20 cellular contexts compared by ENCODE assay signal in the genomic region with DNA sequence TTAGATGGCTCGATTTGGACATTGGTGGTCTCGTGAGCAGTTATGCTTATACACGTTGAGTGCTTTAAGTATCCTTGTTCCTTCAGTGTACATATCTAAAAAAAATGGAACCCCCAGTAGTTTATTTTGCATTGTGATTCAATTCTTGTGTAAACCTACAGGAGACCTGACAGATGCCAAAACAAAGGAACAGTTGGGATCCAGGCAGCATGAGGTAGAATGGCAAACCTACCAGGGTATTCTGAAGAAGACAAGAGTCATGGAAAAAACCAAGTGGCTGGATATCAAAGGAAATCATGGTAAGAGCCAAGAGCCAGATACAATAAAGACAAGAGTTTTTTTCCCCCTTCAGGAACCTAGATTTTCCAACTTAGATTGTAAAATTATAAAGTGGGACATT. TPM values are rescaled to one million over a fixed set of nuclear protein-coding genes. Genes with fewer than 3 reads are reported as not detected.
DNase-seq lines count a peak whose midpoint lies in the region; ATAC-seq and TF ChIP-seq lines count a peak whose summit lies in the region.
"Had no signal": no experiment of that assay in that cellular context is flagged by ENCODE, and none has a peak within 500 bp of the region (broad histone marks: within the 10 kb centered on the region; RNA-seq: fewer than 3 reads in every experiment).

No MANE protein-coding gene starts in this region.

- H3K9me3 ChIP-seq in CD4-positive, CD25-positive, alpha-beta regulatory T cell (ENCODE audit: control insufficient read depth in 2 of 2, low read length in 2 of 2): no peaks in the 10 kb centered on the region
- H3K9me3 ChIP-seq in uterus: no peaks in the 10 kb centered on the region

- H3K4me3 Mint-ChIP-seq in CD4-positive, CD25-positive, alpha-beta regulatory T cell: peak overlapping the region; percentile 94 to 97 (median 96)
- no peak overlapping the region; the same call in 2 of the 3 replicates for H3K4me3 Mint-ChIP-seq in GM23338
- H3K4me3 Mint-ChIP-seq in effector memory CD8-positive, alpha-beta T cell: peak overlapping the region in 1 of 2 donors; percentile 92
- no peak overlapping the region for H3K4me3 Mint-ChIP-seq in activated T-helper 2 cell treated with anti-CD3 and anti-CD28 coated beads, Interferon-gamma antibody, Interleukin-2, Interleukin-4, amounts not matched to agents 10 μg/mL and 5 μg/mL and 100 μg/mL, durations not matched to agents 14 hours and 24 hours and 36 hours (ENCODE audit: low read depth)

- H3K4me1 Mint-ChIP-seq in CD4-positive, CD25-positive, alpha-beta regulatory T cell: peaks cover 19 to 42% (median 21%) of the 10 kb centered on the region in 4 donors
- peaks cover 15% of the 10 kb centered on the region; the same call in 2 of the 3 replicates for H3K4me1 Mint-ChIP-seq in GM23338
- H3K4me1 Mint-ChIP-seq in effector memory CD8-positive, alpha-beta T cell (ENCODE audit: low read depth in 2 of 2): peaks cover 17 to 28% of the 10 kb centered on the region in 2 donors
- H3K4me1 Mint-ChIP-seq in activated T-helper 2 cell treated with anti-CD3 and anti-CD28 coated beads, Interferon-gamma antibody, Interleukin-2, Interleukin-4, amounts not matched to agents 10 μg/mL and 5 μg/mL and 100 μg/mL, durations not matched to agents 14 hours and 24 hours and 36 hours (ENCODE audit: low read depth): peaks cover 27% of the 10 kb centered on the region

- H3K4me1 ChIP-seq in CD4-positive, CD25-positive, alpha-beta regulatory T cell (ENCODE audit: control insufficient read depth, insufficient read depth, low read length, poor library complexity, severe bottlenecking): peaks cover 19% of the 10 kb centered on the region
- peaks cover 12% of the 10 kb centered on the region; the same call in 1 of the 2 replicates for H3K4me1 ChIP-seq in GM23338 (ENCODE audit: insufficient read depth)
- no peaks in the 10 kb centered on the region for H3K4me1 ChIP-seq in uterus
- H3K4me1 ChIP-seq: parathyroid adenoma had no signal

- H3K27me3 ChIP-seq in CD4-positive, CD25-positive, alpha-beta regulatory T cell (ENCODE audit: control insufficient read depth, insufficient read depth, low read length): no peaks in the 10 kb centered on the region
- H3K27me3 ChIP-seq in GM23338 (ENCODE audit: insufficient read depth) (peaks cover 33% of the 10 kb centered on the region), uterus (no peaks in the 10 kb centered on the region)

- H3K36me3 Mint-ChIP-seq in CD4-positive, CD25-positive, alpha-beta regulatory T cell: peaks cover 33% of the 10 kb centered on the region
- H3K36me3 Mint-ChIP-seq in GM23338 (ENCODE audit: low read depth): peaks cover 4% of the 10 kb centered on the region; the same call in 1 of the 3 replicates
- H3K36me3 Mint-ChIP-seq in effector memory CD8-positive, alpha-beta T cell (ENCODE audit: insufficient read depth): peaks cover 43% of the 10 kb centered on the region
- H3K36me3 Mint-ChIP-seq in activated T-helper 2 cell treated with anti-CD3 and anti-CD28 coated beads, Interferon-gamma antibody, Interleukin-2, Interleukin-4, amounts not matched to agents 10 μg/mL and 5 μg/mL and 100 μg/mL, durations not matched to agents 14 hours and 24 hours and 36 hours (ENCODE audit: low read depth): peaks cover 52% of the 10 kb centered on the region

- H3K9me3 Mint-ChIP-seq in CD4-positive, CD25-positive, alpha-beta regulatory T cell: peaks cover 0 to 4% (median 0%) of the 10 kb centered on the region in 7 donors
- no peaks in the 10 kb centered on the region for H3K9me3 Mint-ChIP-seq in GM23338
- no peaks in the 10 kb centered on the region for H3K9me3 Mint-ChIP-seq in effector memory CD8-positive, alpha-beta T cell
- H3K9me3 Mint-ChIP-seq in activated T-helper 2 cell treated with anti-CD3 and anti-CD28 coated beads, Interferon-gamma antibody, Interleukin-2, Interleukin-4, amounts not matched to agents 10 μg/mL and 5 μg/mL and 100 μg/mL, durations not matched to agents 14 hours and 24 hours and 36 hours: no peaks in the 10 kb centered on the region
- H3K9me3 Mint-ChIP-seq: naive thymus-derived CD4-positive, alpha-beta T cell had no signal

- no peaks in the 10 kb centered on the region for H3K9me2 ChIP-seq in GM23338 (ENCODE audit: insufficient read depth)

- ATAC-seq in CD4-positive, CD25-positive, alpha-beta regulatory T cell (ENCODE audit: low read depth in 2 of 2): no peak
- ATAC-seq in GM23338: no peak
- no peak for ATAC-seq in effector memory CD8-positive, alpha-beta T cell (replicated peaks)
- ATAC-seq in GM18511 (IDR thresholded peaks at IDR 0.05; ENCODE audit: unreplicated experiment): no peak
- ATAC-seq: naive thymus-derived CD4-positive, alpha-beta T cell; SK-N-SH treated with all-trans-retinoic acid at 6 μM for 48 hours had no signal

- peaks cover 6% of the 10 kb centered on the region; the same call in 1 of the 2 replicates for H3F3A ChIP-seq in GM23338 (replicated peaks; ENCODE audit: low read depth)

- peak overlapping the region; percentile 78 for H3K27ac ChIP-seq in CD4-positive, CD25-positive, alpha-beta regulatory T cell (ENCODE audit: insufficient read depth, low read length, poor library complexity, severe bottlenecking)
- H3K27ac ChIP-seq in GM23338 (ENCODE audit: low read depth): no peak overlapping the region
- no peak overlapping the region for H3K27ac ChIP-seq in uterus
- H3K27ac ChIP-seq: GM23248, parathyroid adenoma had no signal

- H3K79me2 ChIP-seq in GM23338 (replicated peaks; ENCODE audit: insufficient read depth): no peaks in the 10 kb centered on the region
- H3K79me2 ChIP-seq: parathyroid adenoma had no signal

- peak overlapping the region in 1 of 3 donors; percentile 95 for H3K27ac Mint-ChIP-seq in CD4-positive, CD25-positive, alpha-beta regulatory T cell
- H3K27ac Mint-ChIP-seq in GM23338: no peak overlapping the region
- peak overlapping the region; percentile 97 to 99 for H3K27ac Mint-ChIP-seq in effector memory CD8-positive, alpha-beta T cell
- H3K27ac Mint-ChIP-seq in activated T-helper 2 cell treated with anti-CD3 and anti-CD28 coated beads, Interferon-gamma antibody, Interleukin-2, Interleukin-4, amounts not matched to agents 10 μg/mL and 5 μg/mL and 100 μg/mL, durations not matched to agents 14 hours and 24 hours and 36 hours: no peak overlapping the region

- H3K4me3 ChIP-seq in CD4-positive, CD25-positive, alpha-beta regulatory T cell (ENCODE audit: low read depth, low read length): peak overlapping the region; percentile 92
- H3K4me3 ChIP-seq in GM23338 (no peak overlapping the region), uterus (no peak overlapping the region)
- H3K4me3 ChIP-seq: GM23248 had no signal

- TF ChIP-seq POLR2A in uterus (IDR thresholded peaks at IDR 0.05): no peak

- H3K4me2 ChIP-seq in GM23338: no peak overlapping the region

- no peaks in the 10 kb centered on the region; the same call in 1 of the 2 replicates for H4K20me1 ChIP-seq in GM23338 (replicated peaks; ENCODE audit: insufficient read depth)

- DNase-seq in CD4-positive, CD25-positive, alpha-beta regulatory T cell: no peak
- DNase-seq in GM23338 (ENCODE audit: low spot score) (peak; percentile 13), NCI-H774 (lab: John Stamatoyannopoulos, UW) (peak; percentile 19), HuH-7.5 (ENCODE audit: low spot score) (no peak), uterus (no peak)
- DNase-seq in effector memory CD8-positive, alpha-beta T cell: no peak
- DNase-seq in activated T-helper 2 cell treated with anti-CD3 and anti-CD28 coated beads, Interferon-gamma antibody, Interleukin-2, Interleukin-4, amounts not matched to agents 10 μg/mL and 5 μg/mL and 100 μg/mL, durations not matched to agents 14 hours and 24 hours and 36 hours (ENCODE audit: low spot score): no peak
- DNase-seq: activated naive CD4-positive, alpha-beta T cell treated with Interleukin-2 at 50 U/mL for 16 hours; Calu3; GM23248; hippocampal formation; kidney glomerular epithelial cell; naive thymus-derived CD4-positive, alpha-beta T cell; NCI-H2029; NCI-H82; RPMI8226; stimulated activated CD4-positive, alpha-beta T cell treated with anti-CD3 and anti-CD28 coated beads, Interleukin-2, amount 100 ng/mL, for 48 hours had no signal

- no peaks in the 10 kb centered on the region for H3K27me3 Mint-ChIP-seq in CD4-positive, CD25-positive, alpha-beta regulatory T cell
- H3K27me3 Mint-ChIP-seq in GM23338 (ENCODE audit: insufficient read depth, low read depth, poor library complexity): peaks cover 27% of the 10 kb centered on the region
- no peaks in the 10 kb centered on the region for H3K27me3 Mint-ChIP-seq in effector memory CD8-positive, alpha-beta T cell
- peaks cover 5% of the 10 kb centered on the region for H3K27me3 Mint-ChIP-seq in activated T-helper 2 cell treated with anti-CD3 and anti-CD28 coated beads, Interferon-gamma antibody, Interleukin-2, Interleukin-4, amounts not matched to agents 10 μg/mL and 5 μg/mL and 100 μg/mL, durations not matched to agents 14 hours and 24 hours and 36 hours (ENCODE audit: low read depth)

- intact Hi-C loops in activated T-helper 2 cell treated with anti-CD3 and anti-CD28 coated beads, Interferon-gamma antibody, Interleukin-2, Interleukin-4, amounts not matched to agents 10 μg/mL and 5 μg/mL and 100 μg/mL, durations not matched to agents 14 hours and 24 hours and 36 hours (cut with micrococcal nuclease): no loop called here
- intact Hi-C loops in uterus (cut with DNase I; ENCODE audit: low total_unique reads): no loop called here

- H3K36me3 ChIP-seq in CD4-positive, CD25-positive, alpha-beta regulatory T cell (ENCODE audit: control insufficient read depth, insufficient read depth, low read length): peaks cover 41% of the 10 kb centered on the region
- H3K36me3 ChIP-seq in GM23338 (ENCODE audit: insufficient read depth): no peaks in the 10 kb centered on the region
- H3K36me3 ChIP-seq in uterus: no peaks in the 10 kb centered on the region

- no peak overlapping the region for H2AFZ ChIP-seq in GM23338
- H2AFZ ChIP-seq: parathyroid adenoma had no signal

- no peak for TF ChIP-seq CTCF in GM23338 (conservative IDR thresholded peaks at IDR 0.05; ENCODE audit: low read depth in 2 of 2)
- no peak for TF ChIP-seq CTCF in uterus (IDR thresholded peaks at IDR 0.05)

RNA-seq across cellular contexts. Expression of gene TMEM62, which starts 2.0 kb away (rescaled TPM):
- 30.0 TPM for total RNA-seq in CD4-positive, CD25-positive, alpha-beta regulatory T cell
- polyA plus RNA-seq in CD4-positive, CD25-positive, alpha-beta regulatory T cell: 10 to 100 TPM; 11.4 to 18.1 (median 14.2) TPM
- 14.3 and 16.5 TPM in 2 replicates for total RNA-seq in GM23338 (2014; rRNA removed; shearing (Covaris generic))
- 2.2 and 3.4 TPM in 2 replicates for polyA plus RNA-seq in GM23338 (2016; fragmentation: Nextera tagmentation; extraction: Ambion mirVana)
- total RNA-seq in activated T-helper 2 cell treated with anti-CD3 and anti-CD28 coated beads, Interferon-gamma antibody, Interleukin-2, Interleukin-4, amounts not matched to agents 10 μg/mL and 5 μg/mL and 100 μg/mL, durations not matched to agents 14 hours and 24 hours and 36 hours: 16.1 and 19.7 TPM in 2 replicates
- 10 to 100 TPM; 18.8 to 56.6 (median 22.5) TPM for total RNA-seq in uterus

RNA-seq across cellular contexts. Expression of gene UBR1, which starts 29.5 kb away (rescaled TPM):
- total RNA-seq in CD4-positive, CD25-positive, alpha-beta regulatory T cell: 48.2 TPM
- 10 to 100 TPM; 15.9 to 18.7 (median 17.3) TPM for polyA plus RNA-seq in CD4-positive, CD25-positive, alpha-beta regulatory T cell
- total RNA-seq in GM23338 (2014; rRNA removed; shearing (Covaris generic)): 16.2 and 19.6 TPM in 2 replicates
- polyA plus RNA-seq in GM23338 (2016; fragmentation: Nextera tagmentation; extraction: Ambion mirVana): 12.4 and 17.2 TPM in 2 replicates
- total RNA-seq in activated T-helper 2 cell treated with anti-CD3 and anti-CD28 coated beads, Interferon-gamma antibody, Interleukin-2, Interleukin-4, amounts not matched to agents 10 μg/mL and 5 μg/mL and 100 μg/mL, durations not matched to agents 14 hours and 24 hours and 36 hours: 36.0 and 36.7 TPM in 2 replicates
- total RNA-seq in uterus: 100 to 1,000 TPM in 1 of 4 donors, 10 to 100 TPM in 3; 30.9 to 156 (median 60.3) TPM

RNA-seq across cellular contexts. Expression of gene CCNDBP1, which starts 49.9 kb away (rescaled TPM):
- 111 TPM for total RNA-seq in CD4-positive, CD25-positive, alpha-beta regulatory T cell
- 100 to 1,000 TPM; 301 to 352 (median 314) TPM for polyA plus RNA-seq in CD4-positive, CD25-positive, alpha-beta regulatory T cell
- 15.7 and 33.5 TPM in 2 replicates for total RNA-seq in GM23338 (2014; rRNA removed; shearing (Covaris generic))
- polyA plus RNA-seq in GM23338 (2016; fragmentation: Nextera tagmentation; extraction: Ambion mirVana): 16.6 and 23.9 TPM in 2 replicates
- 62.9 and 68.1 TPM in 2 replicates for total RNA-seq in activated T-helper 2 cell treated with anti-CD3 and anti-CD28 coated beads, Interferon-gamma antibody, Interleukin-2, Interleukin-4, amounts not matched to agents 10 μg/mL and 5 μg/mL and 100 μg/mL, durations not matched to agents 14 hours and 24 hours and 36 hours
- 10 to 100 TPM; 27.9 to 45.6 (median 44.0) TPM for total RNA-seq in uterus

Comparison
In these comparisons a context has a peak if more than half of its experiments do, and no peak if none do; other contexts are left out.
1. DNase-seq: peak in GM23338 (single experiment) and NCI-H774 (single experiment); none in CD4-positive, CD25-positive, alpha-beta regulatory T cell (0 of 3), effector memory CD8-positive, alpha-beta T cell (0 of 3), HuH-7.5 (single experiment), activated T-helper 2 cell treated with anti-CD3 and anti-CD28 coated beads, Interferon-gamma antibody, Interleukin-2, Interleukin-4, amounts not matched to agents 10 μg/mL and 5 μg/mL and 100 μg/mL, durations not matched to agents 14 hours and 24 hours and 36 hours (single experiment) and uterus (0 of 2).
2. H3K27ac Mint-ChIP-seq: peak in effector memory CD8-positive, alpha-beta T cell (2 of 2); none in GM23338 (single experiment) and activated T-helper 2 cell treated with anti-CD3 and anti-CD28 coated beads, Interferon-gamma antibody, Interleukin-2, Interleukin-4, amounts not matched to agents 10 μg/mL and 5 μg/mL and 100 μg/mL, durations not matched to agents 14 hours and 24 hours and 36 hours (single experiment).
3. H3K4me3 Mint-ChIP-seq: peak in CD4-positive, CD25-positive, alpha-beta regulatory T cell (4 of 4); none in GM23338 (single experiment) and activated T-helper 2 cell treated with anti-CD3 and anti-CD28 coated beads, Interferon-gamma antibody, Interleukin-2, Interleukin-4, amounts not matched to agents 10 μg/mL and 5 μg/mL and 100 μg/mL, durations not matched to agents 14 hours and 24 hours and 36 hours (single experiment).